Comparison of ENCODE assay signal across 31 cellular contexts in genomic region chr6:29025927-29026585, GRCh38. TPM values are rescaled to one million over a fixed set of nuclear protein-coding genes. Genes with fewer than 3 reads are reported as not detected.
"Had no signal": no experiment of that assay in that cellular context is flagged by ENCODE, and none has a peak within 500 bp of the region (broad histone marks: within the 10 kb centered on the region; RNA-seq: fewer than 3 reads in every experiment).

No MANE protein-coding gene starts in this region.

- FAIRE-seq: urothelium cell line had no signal

- H3K36me3 ChIP-seq: stomach, suprapubic skin, thoracic aorta, thyroid gland, tibial nerve, transverse colon, upper lobe of left lung, upper lobe of right lung, uterus, vagina had no signal

- ATAC-seq: stimulated activated effector memory CD8-positive, alpha-beta T cell treated with anti-CD3 and anti-CD28 coated beads, Interleukin-12 subunit alpha, Interleukin-12 subunit beta, amount 100 ng/mL, for 72 hours; stimulated activated memory B cell treated with anti-CD40 and anti-IgM and Interleukin-4, amounts not matched to agents 10 μg/mL and 1 μg/mL and 100 μg/mL, for 72 hours; stimulated activated naive B cell treated with anti-CD40 and anti-IgM and Interleukin-4, amounts not matched to agents 10 μg/mL and 1 μg/mL and 100 μg/mL, for 72 hours; stimulated activated naive CD8-positive, alpha-beta T cell treated with anti-CD3 and anti-CD28 coated beads, Interleukin-15, amount 100 ng/mL, for 72 hours; stimulated activated naive CD8-positive, alpha-beta T cell treated with anti-CD3 and anti-CD28 coated beads, Interleukin-15, Interleukin-2, amounts not matched to agents 100 U/mL and 50 U/mL, for 24 hours; upper lobe of right lung had no signal

- H3K27ac ChIP-seq: stomach, suprapubic skin, testis, thoracic aorta, thyroid gland, tibial nerve, transverse colon, upper lobe of left lung, upper lobe of right lung, uterus, vagina had no signal

- DNase-seq: stimulated activated CD4-positive, alpha-beta T cell treated with anti-CD3 and anti-CD28 coated beads, Interleukin-2, amount 100 ng/mL, for 48 hours; stimulated activated CD4-positive, alpha-beta T cell treated with anti-CD3 and anti-CD28 coated beads, Interleukin-4, amount 100 ng/mL, for 1 hour; stimulated activated CD4-positive, alpha-beta T cell treated with anti-CD3 and anti-CD28 coated beads, Interleukin-4, amount 100 ng/mL, for 24 hours; stimulated activated CD4-positive, alpha-beta T cell treated with anti-CD3 and anti-CD28 coated beads, Interleukin-4, amount 100 ng/mL, for 4 hours; stimulated activated CD8-positive, alpha-beta memory T cell treated with anti-CD3 and anti-CD28 coated beads, Interleukin-4, amount 100 ng/mL, for 48 hours; stimulated activated naive B cell treated with anti-CD40 and anti-IgM and Interleukin-4, amounts not matched to agents 10 μg/mL and 1 μg/mL and 100 μg/mL, for 72 hours; stimulated activated naive CD4-positive, alpha-beta T cell; stimulated activated naive CD4-positive, alpha-beta T cell treated with Interleukin-2 at 50 U/mL for 16 hours; stimulated activated naive CD8-positive, alpha-beta T cell treated with anti-CD3 and anti-CD28 coated beads, Interleukin-15, amount 100 ng/mL, for 72 hours; stimulated activated naive CD8-positive, alpha-beta T cell treated with anti-CD3 and anti-CD28 coated beads, Interleukin-15, Interleukin-2, amounts not matched to agents 100 U/mL and 50 U/mL, for 24 hours; stomach; substantia nigra; testis; thyroid gland; transverse colon; trophoblast cell; upper lobe of left lung; upper lobe of right lung; uterus had no signal

- H3K9me3 ChIP-seq: stomach, suprapubic skin, testis, thoracic aorta, thyroid gland, tibial nerve, transverse colon, upper lobe of left lung, upper lobe of right lung, uterus, vagina had no signal

- H3K4me1 ChIP-seq: stomach, suprapubic skin, testis, thyroid gland, tibial nerve, transverse colon, upper lobe of left lung, upper lobe of right lung, uterus, vagina had no signal

- H3K4me3 ChIP-seq: stomach, suprapubic skin, testis, thoracic aorta, thyroid gland, tibial nerve, transverse colon, upper lobe of left lung, upper lobe of right lung, uterus, vagina had no signal

- H3K27me3 ChIP-seq: testis, thyroid gland, upper lobe of left lung, vagina had no signal

RNA-seq across cellular contexts. Expression of gene OR2W1, which starts 18.9 kb away (rescaled TPM):
- total RNA-seq: stomach, subcutaneous adipose tissue, suprapubic skin, temporal lobe, testis, thoracic aorta, thyroid gland, tibial nerve, transverse colon, upper lobe of left lung, upper lobe of right lung, ureter, urinary bladder, uterus, vagina had no signal
- polyA plus RNA-seq: stomach, thymus, urinary bladder had no signal
